Comparison of ENCODE assay signal across 16 cellular contexts in genomic region chr15:95912280-95912625, GRCh38.
DNase-seq lines count a peak whose midpoint lies in the region; ATAC-seq, FAIRE-seq and TF ChIP-seq lines count a peak whose summit lies in the region.
"Had no signal": no experiment of that assay in that cellular context is flagged by ENCODE, and none has a peak within 500 bp of the region (broad histone marks: within the 10 kb centered on the region; RNA-seq: fewer than 3 reads in every experiment).

No MANE protein-coding gene starts in this region.

- no peak overlapping the region for H2BK15ac ChIP-seq in H9 (ENCODE audit: low read depth, low read length)
- no peak overlapping the region for H2BK15ac ChIP-seq in H1 (ENCODE audit: low read length)

- ATAC-seq in GM19455 (IDR thresholded peaks at IDR 0.05; ENCODE audit: unreplicated experiment): no peak

- no CpG with 5 or more reads among the region's 7 CpGs for WGBS in H9 (ENCODE audit: extremely low coverage, insufficient read length, low lambda C conversion rate)
- 33% methylated on average over 7 of the region's 7 CpGs; no CpG with 5 or more reads in 1 of the 2 experiments for WGBS in H1 (ENCODE audit: extremely low coverage in 1 of 2, insufficient coverage in 1 of 2, insufficient read length in 1 of 2, insufficient replicate concordance in 2 of 2, low coverage in 1 of 2, low lambda C conversion rate in 2 of 2, missing lambda C conversion rate in 1 of 2), 2 experiments
- WGBS in esophagus muscularis mucosa: 95% methylated on average over 7 of the region's 7 CpGs

- no peak for TF ChIP-seq CTCF in H9 (conservative IDR thresholded peaks at IDR 0.05)
- TF ChIP-seq CTCF in H1 (IDR thresholded peaks at IDR 0.05; ENCODE audit: control extremely low read depth in 1 of 3, insufficient read depth in 1 of 3, low read depth in 1 of 3, low read length in 3 of 3): no peak
- no peak for TF ChIP-seq CTCF in nephron (IDR thresholded peaks at IDR 0.05; ENCODE audit: unreplicated experiment in 3 of 3)
- TF ChIP-seq CTCF in esophagus muscularis mucosa (IDR thresholded peaks at IDR 0.05): no peak

- H3K18ac ChIP-seq in H9 (ENCODE audit: insufficient read length, low read depth, low read length) (no peak overlapping the region), H1 (ENCODE audit: extremely low read depth, low read length) (no peak overlapping the region)

- no peak overlapping the region for H3T11ph ChIP-seq in H9 (ENCODE audit: low read length)

- POLR2A ChIA-PET in H1 (lab: Charles Lee; ENCODE audit: partially characterized antibody): interaction anchor here (1.5 kb wide), 1 partner anchor 124 kb away, joined by 3 read pairs; no protein-coding TSS in a partner anchor

- no peak overlapping the region for H3K56ac ChIP-seq in H9 (ENCODE audit: insufficient read length, low read depth, low read length)
- no peak overlapping the region for H3K56ac ChIP-seq in H1 (replicated peaks; ENCODE audit: insufficient read length, low read depth, low read length)

- H3K27me3 ChIP-seq in H9 (ENCODE audit: insufficient read depth, low read length) (peaks cover 6% of the 10 kb centered on the region; the same call in 1 of the 2 replicates), H1 (replicated peaks in 1 of 4; ENCODE audit: control insufficient read depth in 3 of 4, extremely low read depth in 1 of 4, insufficient read depth in 3 of 4, low read length in 3 of 4) (peaks cover 9 to 35% (median 22%) of the 10 kb centered on the region in 4 experiments), esophagus muscularis mucosa (no peaks in the 10 kb centered on the region)
- H3K27me3 ChIP-seq: Peyer's patch had no signal

- H2BK120ac ChIP-seq in H9 (ENCODE audit: low read depth, low read length, poor library complexity, severe bottlenecking): no peak overlapping the region
- no peak overlapping the region for H2BK120ac ChIP-seq in H1 (replicated peaks; ENCODE audit: low read depth, low read length)

- DNase-seq in H9 (no peak), HuH-7.5 (ENCODE audit: low spot score) (peak; percentile 45), H1 (ENCODE audit: low read depth in 1 of 2, low spot score in 2 of 2) (no peak), esophagus muscularis mucosa (ENCODE audit: extremely low spot score) (no peak), superior temporal gyrus (ENCODE audit: extremely low spot score) (no peak), NAMALWA (ENCODE audit: low spot score) (no peak)
- DNase-seq: CD4-positive, CD25-positive, alpha-beta regulatory T cell; DMS53; HFFc6; NCI-H1092 treated with DMSO at 0.1 percent for 48 hours; NCI-H1694; NCI-H69; Peyer's patch; Right ventricle myocardium superior had no signal

- no peak overlapping the region for H3K23ac ChIP-seq in H9 (ENCODE audit: insufficient read length, low read depth, low read length)
- H3K23ac ChIP-seq in H1 (ENCODE audit: insufficient read length): no peak overlapping the region

- intact Hi-C loops in esophagus muscularis mucosa (cut with DNase I): loop anchor here (10.0 kb wide), 1 partner anchor 83 kb away; no protein-coding TSS in a partner anchor

- H2AFZ ChIP-seq in H9 (ENCODE audit: low read length) (peak overlapping the region; percentile 22), H1 (ENCODE audit: low read length) (no peak overlapping the region)

- H2AK5ac ChIP-seq in H9 (ENCODE audit: insufficient read length, low read length): no peak overlapping the region
- no peak overlapping the region for H2AK5ac ChIP-seq in H1 (ENCODE audit: low read depth, low read length)

- H4K8ac ChIP-seq in H9 (replicated peaks; ENCODE audit: insufficient read length, low read depth, low read length): no peak overlapping the region
- H4K8ac ChIP-seq in H1 (ENCODE audit: extremely low read depth, insufficient read depth, low read length): no peak overlapping the region

- H3K14ac ChIP-seq in H9 (ENCODE audit: insufficient read depth, low read length) (no peak overlapping the region), H1 (ENCODE audit: insufficient read length) (no peak overlapping the region)

- H2BK20ac ChIP-seq in H9 (ENCODE audit: low read depth, low read length, poor library complexity, severe bottlenecking) (peak overlapping the region; percentile 90), H1 (ENCODE audit: low read length) (peak overlapping the region; percentile 62; the same call in 1 of the 2 replicates)

- TF ChIP-seq POLR2A in H1 (IDR thresholded peaks at IDR 0.05; ENCODE audit: control extremely low read depth in 1 of 2, low read depth in 2 of 2, low read length in 2 of 2) (no peak), esophagus muscularis mucosa (IDR thresholded peaks at IDR 0.05; ENCODE audit: low read depth) (no peak)

- H2BK12ac ChIP-seq in H9 (ENCODE audit: insufficient read length, low read depth, low read length): no peak overlapping the region
- H2BK12ac ChIP-seq in H1 (ENCODE audit: low read depth, low read length): peak overlapping the region; percentile 42; the same call in 1 of the 2 replicates

- H3K27me3 Mint-ChIP-seq in H9 (ENCODE audit: low read depth) (peaks cover 76% of the 10 kb centered on the region), nephron (ENCODE audit: low read depth) (peaks cover 4% of the 10 kb centered on the region)

- H3K79me2 ChIP-seq in H9 (ENCODE audit: insufficient read depth, low read length) (no peaks in the 10 kb centered on the region), H1 (ENCODE audit: control insufficient read depth in 1 of 2, insufficient read depth in 2 of 2, low read length in 2 of 2) (no peaks in the 10 kb centered on the region)

- H3K79me1 ChIP-seq in H9 (ENCODE audit: insufficient read depth, low read depth, low read length, poor library complexity, severe bottlenecking): no peaks in the 10 kb centered on the region
- no peaks in the 10 kb centered on the region for H3K79me1 ChIP-seq in H1 (ENCODE audit: low read depth, low read length)

- no peak for TF ChIP-seq EP300 in H1 (IDR thresholded peaks at IDR 0.05; ENCODE audit: borderline replicate concordance in 1 of 2, low read depth in 2 of 2, low read length in 2 of 2)
- TF ChIP-seq EP300 in esophagus muscularis mucosa (IDR thresholded peaks at IDR 0.05): no peak

- H3K27ac Mint-ChIP-seq in H9 (no peak overlapping the region), nephron (peak overlapping the region in 2 of 3 experiments; percentile 36 to 44)
- H3K27ac Mint-ChIP-seq: CD4-positive, CD25-positive, alpha-beta regulatory T cell; HFFc6 had no signal

- H3K4me2 ChIP-seq in H9 (ENCODE audit: insufficient read depth, insufficient read length, low read length) (peak overlapping the region; percentile 54), H1 (ENCODE audit: insufficient read depth in 1 of 2, low read depth in 2 of 2, low read length in 2 of 2) (peak overlapping the region; percentile 21 to 32; a peak in 2 of 4 replicates)

- H3K4me3 Mint-ChIP-seq in H9: no peak overlapping the region
- H3K4me3 Mint-ChIP-seq in nephron: peak overlapping the region in 1 of 3 experiments; percentile 27
- H3K4me3 Mint-ChIP-seq: CD4-positive, CD25-positive, alpha-beta regulatory T cell; HFFc6 had no signal

- H3K4ac ChIP-seq in H9 (ENCODE audit: low read depth, low read length) (no peak overlapping the region), H1 (replicated peaks; ENCODE audit: insufficient read length, low read depth, low read length) (no peak overlapping the region)

- H3K36me3 ChIP-seq in H1 (ENCODE audit: control insufficient read depth in 2 of 4, insufficient read depth in 4 of 4, low read length in 3 of 4) (no peaks in the 10 kb centered on the region), esophagus muscularis mucosa (no peaks in the 10 kb centered on the region)
- H3K36me3 ChIP-seq: Peyer's patch had no signal

- H3K9me3 Mint-ChIP-seq in H9: no peaks in the 10 kb centered on the region
- no peaks in the 10 kb centered on the region for H3K9me3 Mint-ChIP-seq in nephron
- H3K9me3 Mint-ChIP-seq: HFFc6 had no signal

- H4K5ac ChIP-seq in H9 (ENCODE audit: insufficient read length, low read depth, low read length) (no peak overlapping the region), H1 (ENCODE audit: insufficient read length, low read depth, low read length) (no peak overlapping the region)

- no peak overlapping the region for H3K9ac ChIP-seq in H9 (ENCODE audit: extremely low read depth, insufficient read length, low read length)
- H3K9ac ChIP-seq in H1 (replicated peaks in 1 of 4; ENCODE audit: extremely low read depth in 1 of 4, low read depth in 3 of 4, low read length in 3 of 4): no peak overlapping the region

- no peaks in the 10 kb centered on the region for H4K20me1 ChIP-seq in H9 (ENCODE audit: control insufficient read depth, insufficient read depth, insufficient read length)
- no peaks in the 10 kb centered on the region for H4K20me1 ChIP-seq in H1 (replicated peaks in 1 of 2; ENCODE audit: control insufficient read depth in 1 of 2, insufficient read depth in 2 of 2, low read length in 2 of 2)

- no peaks in the 10 kb centered on the region for H3K23me2 ChIP-seq in H9 (ENCODE audit: insufficient read length, low read depth, low read length, poor library complexity, severe bottlenecking)
- H3K23me2 ChIP-seq in H1 (ENCODE audit: low read depth, low read length): no peaks in the 10 kb centered on the region

- no peaks in the 10 kb centered on the region for H3K9me3 ChIP-seq in H9 (ENCODE audit: control insufficient read depth, low read depth, low read length)
- H3K9me3 ChIP-seq in H1 (ENCODE audit: insufficient read depth in 2 of 2, low read depth in 1 of 2, low read length in 1 of 2): no peaks in the 10 kb centered on the region
- no peaks in the 10 kb centered on the region for H3K9me3 ChIP-seq in esophagus muscularis mucosa
- H3K9me3 ChIP-seq: Peyer's patch had no signal

- H3K4me1 ChIP-seq in H9 (ENCODE audit: insufficient read depth, low read length): peaks cover 14% of the 10 kb centered on the region; the same call in 1 of the 2 replicates
- peaks cover 3 to 9% (median 7%) of the 10 kb centered on the region in 4 experiments; a peak in 5 of 7 replicates for H3K4me1 ChIP-seq in H1 (replicated peaks in 1 of 4; ENCODE audit: control insufficient read depth in 3 of 4, insufficient read depth in 4 of 4, low read length in 3 of 4)
- H3K4me1 ChIP-seq in esophagus muscularis mucosa: no peaks in the 10 kb centered on the region
- H3K4me1 ChIP-seq: Peyer's patch had no signal

- H2BK5ac ChIP-seq in H9 (ENCODE audit: insufficient read length, low read length): no peak overlapping the region
- no peak overlapping the region for H2BK5ac ChIP-seq in H1 (ENCODE audit: low read depth, low read length)

- H3K27ac ChIP-seq in H9 (ENCODE audit: insufficient read length, low read depth, low read length) (no peak overlapping the region), H1 (ENCODE audit: low read depth, low read length) (no peak overlapping the region), esophagus muscularis mucosa (replicated peaks in 1 of 4) (no peak overlapping the region)
- H3K27ac ChIP-seq: Peyer's patch had no signal

- CTCF ChIA-PET in H1 (lab: Charles Lee; ENCODE audit: partially characterized antibody): no interaction called here

- H3K36me3 Mint-ChIP-seq in H9 (ENCODE audit: insufficient read depth in 1 of 3, low read depth in 3 of 3) (no peaks in the 10 kb centered on the region), nephron (ENCODE audit: low read depth) (no peaks in the 10 kb centered on the region)
- H3K36me3 Mint-ChIP-seq: CD4-positive, CD25-positive, alpha-beta regulatory T cell had no signal

- H4K91ac ChIP-seq in H9 (ENCODE audit: insufficient read length, low read depth, low read length) (no peak overlapping the region), H1 (replicated peaks; ENCODE audit: insufficient read length, low read length) (no peak overlapping the region)

- H3K4me3 ChIP-seq in H1 (ENCODE audit: extremely low read depth in 1 of 4, insufficient read depth in 2 of 4, low read depth in 3 of 4, low read length in 4 of 4) (peak overlapping the region in 1 of 4 experiments; percentile 40; a peak in 1 of 8 replicates), esophagus muscularis mucosa (no peak overlapping the region)
- H3K4me3 ChIP-seq: Peyer's patch had no signal

- H3K4me1 Mint-ChIP-seq in H9 (peaks cover 34 to 38% of the 10 kb centered on the region in 2 experiments), nephron (peaks cover 26% of the 10 kb centered on the region)

- no peak for FAIRE-seq in H1 (lab: Jason Lieb, UNC)

- TF ChIP-seq RAD21 in H1 (IDR thresholded peaks at IDR 0.05 in 1 of 2, conservative IDR thresholded peaks at IDR 0.05 in 1 of 2; ENCODE audit: low read depth in 2 of 2, low read length in 2 of 2): no peak

Comparison
In these comparisons a context has a peak if more than half of its experiments do, and no peak if none do; other contexts are left out.
1. H3K27ac Mint-ChIP-seq: peak in nephron (2 of 3); none in H9 (0 of 3).